In genomic region chr19:50368649-50369570, GRCh38 we compare ENCODE assay signal across 1 cellular context.
TF ChIP-seq lines count a peak whose summit lies in the region.

No MANE protein-coding gene starts in this region.

TF ChIP-seq in SK-N-SH, 30 proteins besides CTCF, POLR2A, EP300 and RAD21 (continued from another document):
- TF ChIP-seq MXI1 (IDR thresholded peaks at IDR 0.05; ENCODE audit: low read depth, low read length) (peak; percentile 24; the same call in 1 of the 2 replicates), MAX (IDR thresholded peaks at IDR 0.05; ENCODE audit: low read depth) (peak; percentile 21; the same call in 1 of the 2 replicates), JUND (IDR thresholded peaks at IDR 0.05) (no peak), RCOR1 (IDR thresholded peaks at IDR 0.05; ENCODE audit: low read length) (0 out of 2 replicates have a peak, but pooled peaks have one; percentile 13), ELF1 (IDR thresholded peaks at IDR 0.05) (peak; percentile 57; the same call in 1 of the 2 replicates), USF1 (IDR thresholded peaks at IDR 0.05; ENCODE audit: borderline replicate concordance, low read depth) (peak; percentile 91), SMC3 (IDR thresholded peaks at IDR 0.05; ENCODE audit: low read depth, low read length) (peak; percentile 71), CHD2 (IDR thresholded peaks at IDR 0.05; ENCODE audit: low read length, partially characterized antibody) (peak; percentile 31), USF2 (IDR thresholded peaks at IDR 0.05; ENCODE audit: borderline replicate concordance, low read depth, low read length) (peak; percentile 58; the same call in 1 of the 2 replicates)
